Comparison of ENCODE assay signal across 8 cellular contexts in genomic region chr6:30450908-30451818, GRCh38. TPM values are rescaled to one million over a fixed set of nuclear protein-coding genes. Genes with fewer than 3 reads are reported as not detected.
A peak's percentile ranks its signal among the peaks of the same experiment; 100 is the strongest.
DNase-seq lines count a peak whose midpoint lies in the region; ATAC-seq, FAIRE-seq and TF ChIP-seq lines count a peak whose summit lies in the region.

No MANE protein-coding gene starts in this region.

- 10% methylated on average over 52 of the region's 52 CpGs for WGBS in heart right ventricle, 2 donors

- DNase-seq in G401 (ENCODE audit: low spot score) (peak; percentile 2), NAMALWA (ENCODE audit: low spot score) (peak; percentile 46), heart right ventricle (peak; percentile 39 to 59), H54 (ENCODE audit: insufficient read length, low spot score) (no peak)
- peak; percentile 65 for DNase-seq in activated T-helper 2 cell treated with anti-CD3 and anti-CD28 coated beads, Interferon-gamma antibody, Interleukin-2, Interleukin-4, amounts not matched to agents 10 μg/mL and 5 μg/mL and 100 μg/mL, durations not matched to agents 14 hours and 24 hours and 36 hours (ENCODE audit: low spot score)
- peak; percentile 45 for DNase-seq in stimulated activated CD4-positive, alpha-beta T cell treated with anti-CD3 and anti-CD28 coated beads, Interleukin-12 subunit alpha, Interleukin-12 subunit beta, amount 100 ng/mL, for 4 hours

- peak overlapping the region in 1 of 10 donors; percentile 24 for H3K27ac ChIP-seq in heart right ventricle

- peak overlapping the region in 6 of 10 donors; percentile 12 to 25 (median 20) for H3K4me3 ChIP-seq in heart right ventricle

- peaks cover 4 to 98% (median 95%) of the 10 kb centered on the region in 7 donors for H3K27me3 ChIP-seq in heart right ventricle

- H3K4me1 ChIP-seq in heart right ventricle: peaks cover 0 to 33% (median 12%) of the 10 kb centered on the region in 9 donors

- H3K4me3 Mint-ChIP-seq in activated T-helper 2 cell treated with anti-CD3 and anti-CD28 coated beads, Interferon-gamma antibody, Interleukin-2, Interleukin-4, amounts not matched to agents 10 μg/mL and 5 μg/mL and 100 μg/mL, durations not matched to agents 14 hours and 24 hours and 36 hours (ENCODE audit: low read depth): peak overlapping the region; percentile 53

- TF ChIP-seq POLR2A in H54 (IDR thresholded peaks at IDR 0.05; ENCODE audit: low read depth, low read length): no peak

- no peak for TF ChIP-seq CTCF in heart right ventricle (IDR thresholded peaks at IDR 0.05)

- H3K9me3 ChIP-seq in heart right ventricle: no peaks in the 10 kb centered on the region

- FAIRE-seq in H54 (lab: Jason Lieb, UNC): no peak

- H3K36me3 ChIP-seq in heart right ventricle: no peaks in the 10 kb centered on the region

- no peaks in the 10 kb centered on the region for H3K9me3 Mint-ChIP-seq in activated T-helper 2 cell treated with anti-CD3 and anti-CD28 coated beads, Interferon-gamma antibody, Interleukin-2, Interleukin-4, amounts not matched to agents 10 μg/mL and 5 μg/mL and 100 μg/mL, durations not matched to agents 14 hours and 24 hours and 36 hours

- peak in 7 of 8 donors; percentile 34 to 62 (median 56) for ATAC-seq in heart right ventricle
- no peak for ATAC-seq in HG02970 (IDR thresholded peaks at IDR 0.05; ENCODE audit: low FRiP score, unreplicated experiment)
- no peak for ATAC-seq in HG02642 (IDR thresholded peaks at IDR 0.05; ENCODE audit: poor library complexity, unreplicated experiment)

- intact Hi-C loops in activated T-helper 2 cell treated with anti-CD3 and anti-CD28 coated beads, Interferon-gamma antibody, Interleukin-2, Interleukin-4, amounts not matched to agents 10 μg/mL and 5 μg/mL and 100 μg/mL, durations not matched to agents 14 hours and 24 hours and 36 hours (cut with micrococcal nuclease): loop anchor here (2.0 to 5.0 kb wide), 3 partner anchors 14 to 94 kb away; partner anchors contain the start of gene HLA-E
- intact Hi-C loops in heart right ventricle (cut with DNase I): no loop called here

- H3K36me3 Mint-ChIP-seq in activated T-helper 2 cell treated with anti-CD3 and anti-CD28 coated beads, Interferon-gamma antibody, Interleukin-2, Interleukin-4, amounts not matched to agents 10 μg/mL and 5 μg/mL and 100 μg/mL, durations not matched to agents 14 hours and 24 hours and 36 hours (ENCODE audit: low read depth): no peaks in the 10 kb centered on the region

- H3K4me1 Mint-ChIP-seq in activated T-helper 2 cell treated with anti-CD3 and anti-CD28 coated beads, Interferon-gamma antibody, Interleukin-2, Interleukin-4, amounts not matched to agents 10 μg/mL and 5 μg/mL and 100 μg/mL, durations not matched to agents 14 hours and 24 hours and 36 hours (ENCODE audit: low read depth): peaks cover 21% of the 10 kb centered on the region

- in situ Hi-C loops in G401 (cut with HindIII; ENCODE audit: low sequenced_read_pairs): no loop called here

- peaks cover 88% of the 10 kb centered on the region for H3K27me3 Mint-ChIP-seq in activated T-helper 2 cell treated with anti-CD3 and anti-CD28 coated beads, Interferon-gamma antibody, Interleukin-2, Interleukin-4, amounts not matched to agents 10 μg/mL and 5 μg/mL and 100 μg/mL, durations not matched to agents 14 hours and 24 hours and 36 hours (ENCODE audit: low read depth)

- H3K27ac Mint-ChIP-seq in activated T-helper 2 cell treated with anti-CD3 and anti-CD28 coated beads, Interferon-gamma antibody, Interleukin-2, Interleukin-4, amounts not matched to agents 10 μg/mL and 5 μg/mL and 100 μg/mL, durations not matched to agents 14 hours and 24 hours and 36 hours: no peak overlapping the region

RNA-seq across cellular contexts. Expression of gene HLA-E, which starts 38.1 kb away (rescaled TPM):
- total RNA-seq in G401 (2014; rRNA removed; shearing (Covaris generic)): 116 and 118 TPM in 2 replicates
- 358 and 360 TPM in 2 replicates for total RNA-seq in activated T-helper 2 cell treated with anti-CD3 and anti-CD28 coated beads, Interferon-gamma antibody, Interleukin-2, Interleukin-4, amounts not matched to agents 10 μg/mL and 5 μg/mL and 100 μg/mL, durations not matched to agents 14 hours and 24 hours and 36 hours
- total RNA-seq in heart right ventricle: 100 to 1,000 TPM; 121 to 482 (median 155) TPM
- 100 to 1,000 TPM; 232 to 263 TPM for polyA plus RNA-seq in heart right ventricle

Comparison
In these comparisons a context has a peak if more than half of its experiments do, and no peak if none do; other contexts are left out.
1. ATAC-seq: peak in heart right ventricle (7 of 8); none in HG02970 (single experiment) and HG02642 (single experiment).